Comparison of ENCODE assay signal across 20 cellular contexts in the genomic region with DNA sequence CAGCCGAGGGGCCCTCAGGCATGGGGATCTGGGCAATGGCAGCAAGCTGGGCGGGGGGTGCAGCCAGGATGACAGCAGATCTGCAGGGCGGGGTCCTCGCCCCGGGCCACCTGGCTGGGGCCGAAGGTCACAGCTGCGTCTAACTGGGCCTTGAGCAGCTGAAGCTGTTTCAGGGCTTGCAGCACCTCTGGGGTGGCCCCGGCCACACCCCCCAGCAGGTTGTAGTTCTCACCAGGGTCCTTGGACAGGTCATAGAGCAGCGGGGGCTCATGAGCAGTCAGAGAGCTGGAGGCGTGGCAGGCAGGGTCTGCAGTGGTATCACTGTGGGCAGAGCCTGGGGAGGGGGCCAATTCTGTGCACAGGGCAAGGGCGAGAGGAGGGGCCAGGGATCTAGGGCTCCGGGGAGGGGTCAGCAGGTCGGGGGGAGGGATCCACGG. TPM values are rescaled to one million over a fixed set of nuclear protein-coding genes. Genes with fewer than 3 reads are reported as not detected.
A peak's percentile ranks its signal among the peaks of the same experiment; 100 is the strongest.
DNase-seq lines count a peak whose midpoint lies in the region; ATAC-seq and TF ChIP-seq lines count a peak whose summit lies in the region.
"Had no signal": no experiment of that assay in that cellular context is flagged by ENCODE, and none has a peak within 500 bp of the region (broad histone marks: within the 10 kb centered on the region; RNA-seq: fewer than 3 reads in every experiment).

No MANE protein-coding gene starts in this region.

- peaks cover 0 to 11% of the 10 kb centered on the region in 2 experiments; a peak in 1 of 3 replicates for H3K36me3 ChIP-seq in HEK293 (ENCODE audit: control insufficient read depth in 2 of 2, insufficient read depth in 1 of 2, low read length in 2 of 2)
- H3K36me3 ChIP-seq in colonic mucosa: no peaks in the 10 kb centered on the region
- peaks cover 2% of the 10 kb centered on the region; the same call in 1 of the 2 replicates for H3K36me3 ChIP-seq in WERI-Rb-1

- H3K4me1 ChIP-seq in HEK293 (ENCODE audit: control insufficient read depth, insufficient read depth, low read length): peaks cover 7% of the 10 kb centered on the region
- peaks cover 8% of the 10 kb centered on the region for H3K4me1 ChIP-seq in colonic mucosa

- H3K4me3 ChIP-seq in HEK293 (ENCODE audit: low read depth, low read length) (no peak overlapping the region), colonic mucosa (no peak overlapping the region), WERI-Rb-1 (ENCODE audit: low read depth, low read length) (no peak overlapping the region)
- H3K4me3 ChIP-seq: GM12878 had no signal

- TF ChIP-seq CTCF in HEK293 (tag by site-specific recombination; IDR thresholded peaks at IDR 0.05) (no peak), colonic mucosa (IDR thresholded peaks at IDR 0.05) (no peak), WERI-Rb-1 (IDR thresholded peaks at IDR 0.05; ENCODE audit: low read depth, low read length) (no peak)

- no peaks in the 10 kb centered on the region for H3K9me3 Mint-ChIP-seq in central memory CD8-positive, alpha-beta T cell
- H3K9me3 Mint-ChIP-seq in stimulated activated effector memory CD8-positive, alpha-beta T cell treated with anti-CD3 and anti-CD28 coated beads, Interleukin-12 subunit alpha, Interleukin-12 subunit beta, amount 100 ng/mL, for 72 hours: no peaks in the 10 kb centered on the region

- POLR2A ChIA-PET in HEK293 (lab: Yijun Ruan, JAX): no interaction called here

- peak; percentile 60 for DNase-seq in activated effector memory CD4-positive, alpha-beta T cell treated with anti-CD3 and anti-CD28 coated beads, Interleukin-2, amount 50 U/mL, for 16 hours
- no peak for DNase-seq in activated effector memory CD4-positive, alpha-beta T cell treated with Interleukin-2 at 50 U/mL for 16 hours
- DNase-seq in central memory CD8-positive, alpha-beta T cell (ENCODE audit: low spot score in 2 of 2): peak in 1 of 2 donors; percentile 9
- no peak for DNase-seq in stimulated activated effector memory CD8-positive, alpha-beta T cell treated with anti-CD3 and anti-CD28 coated beads, Interleukin-12 subunit alpha, Interleukin-12 subunit beta, amount 100 ng/mL, for 72 hours (ENCODE audit: low spot score in 2 of 2)
- DNase-seq in AG08396 (ENCODE audit: low spot score) (no peak), colonic mucosa (no peak), WERI-Rb-1 (no peak)
- DNase-seq: AML-193; CD4-positive, alpha-beta memory T cell; DMS79; KBM-7; NCI-H1092; NCI-H1694; NCI-H2107; NCI-H345; NCI-H526 treated with DMSO at 0.1 percent for 48 hours; PC-3 had no signal

- peaks cover 49% of the 10 kb centered on the region for H3K4me1 Mint-ChIP-seq in central memory CD8-positive, alpha-beta T cell
- peaks cover 45% of the 10 kb centered on the region for H3K4me1 Mint-ChIP-seq in stimulated activated effector memory CD8-positive, alpha-beta T cell treated with anti-CD3 and anti-CD28 coated beads, Interleukin-12 subunit alpha, Interleukin-12 subunit beta, amount 100 ng/mL, for 72 hours

- no peak for ATAC-seq in central memory CD8-positive, alpha-beta T cell (replicated peaks; ENCODE audit: extremely low read depth, poor library complexity, severe bottlenecking)
- ATAC-seq in stimulated activated effector memory CD8-positive, alpha-beta T cell treated with anti-CD3 and anti-CD28 coated beads, Interleukin-12 subunit alpha, Interleukin-12 subunit beta, amount 100 ng/mL, for 72 hours: no peak
- ATAC-seq: GM12878, PC-3 had no signal

- no peak overlapping the region for H3K9ac ChIP-seq in colonic mucosa (ENCODE audit: low read depth in 2 of 2, low read length in 2 of 2)

- CTCF ChIA-PET in HEK293 (lab: Yijun Ruan, JAX): no interaction called here

- no peaks in the 10 kb centered on the region for H3K27me3 ChIP-seq in colonic mucosa
- no peaks in the 10 kb centered on the region for H3K27me3 ChIP-seq in WERI-Rb-1 (ENCODE audit: insufficient read depth, low read depth, severe bottlenecking)

- H3K27ac ChIP-seq in HEK293 (ENCODE audit: extremely low read depth, low read depth, low read length) (no peak overlapping the region), colonic mucosa (no peak overlapping the region), WERI-Rb-1 (no peak overlapping the region)
- H3K27ac ChIP-seq: HL-60 had no signal

- peaks cover 16% of the 10 kb centered on the region for H3K36me3 Mint-ChIP-seq in central memory CD8-positive, alpha-beta T cell (ENCODE audit: insufficient read depth)
- peaks cover 25% of the 10 kb centered on the region for H3K36me3 Mint-ChIP-seq in stimulated activated effector memory CD8-positive, alpha-beta T cell treated with anti-CD3 and anti-CD28 coated beads, Interleukin-12 subunit alpha, Interleukin-12 subunit beta, amount 100 ng/mL, for 72 hours

- H3K4me3 Mint-ChIP-seq in central memory CD8-positive, alpha-beta T cell: peak overlapping the region; percentile 19
- H3K4me3 Mint-ChIP-seq in stimulated activated effector memory CD8-positive, alpha-beta T cell treated with anti-CD3 and anti-CD28 coated beads, Interleukin-12 subunit alpha, Interleukin-12 subunit beta, amount 100 ng/mL, for 72 hours: no peak overlapping the region

- no peaks in the 10 kb centered on the region for H3K27me3 Mint-ChIP-seq in central memory CD8-positive, alpha-beta T cell
- H3K27me3 Mint-ChIP-seq: CD4-positive, alpha-beta memory T cell had no signal

- H3K9me3 ChIP-seq in HEK293 (ENCODE audit: control insufficient read depth, insufficient read depth, low read depth, low read length) (no peaks in the 10 kb centered on the region), colonic mucosa (no peaks in the 10 kb centered on the region), WERI-Rb-1 (ENCODE audit: severe bottlenecking) (no peaks in the 10 kb centered on the region)

- H3K27ac Mint-ChIP-seq in central memory CD8-positive, alpha-beta T cell (ENCODE audit: low read depth): no peak overlapping the region
- peak overlapping the region; percentile 37 for H3K27ac Mint-ChIP-seq in stimulated activated effector memory CD8-positive, alpha-beta T cell treated with anti-CD3 and anti-CD28 coated beads, Interleukin-12 subunit alpha, Interleukin-12 subunit beta, amount 100 ng/mL, for 72 hours

- intact Hi-C loops in colonic mucosa (cut with DNase I): no loop called here

TF ChIP-seq in HEK293, 187 proteins besides CTCF, POLR2A, EP300 and RAD21 (continues in another document):
- TF ChIP-seq GLIS2 (tag by site-specific recombination; IDR thresholded peaks at IDR 0.05) (peak; percentile 22; the same call in 1 of the 2 replicates), ZNF174 (tag by site-specific recombination; IDR thresholded peaks at IDR 0.05) (no peak), ZNF398 (tag by site-specific recombination; IDR thresholded peaks at IDR 0.05) (no peak), ZNF449 (tag by site-specific recombination; IDR thresholded peaks at IDR 0.05) (no peak), KLF1 (tag by site-specific recombination; IDR thresholded peaks at IDR 0.05) (peak; percentile 23; the same call in 1 of the 2 replicates)
- TF ChIP-seq, protein P1, sequence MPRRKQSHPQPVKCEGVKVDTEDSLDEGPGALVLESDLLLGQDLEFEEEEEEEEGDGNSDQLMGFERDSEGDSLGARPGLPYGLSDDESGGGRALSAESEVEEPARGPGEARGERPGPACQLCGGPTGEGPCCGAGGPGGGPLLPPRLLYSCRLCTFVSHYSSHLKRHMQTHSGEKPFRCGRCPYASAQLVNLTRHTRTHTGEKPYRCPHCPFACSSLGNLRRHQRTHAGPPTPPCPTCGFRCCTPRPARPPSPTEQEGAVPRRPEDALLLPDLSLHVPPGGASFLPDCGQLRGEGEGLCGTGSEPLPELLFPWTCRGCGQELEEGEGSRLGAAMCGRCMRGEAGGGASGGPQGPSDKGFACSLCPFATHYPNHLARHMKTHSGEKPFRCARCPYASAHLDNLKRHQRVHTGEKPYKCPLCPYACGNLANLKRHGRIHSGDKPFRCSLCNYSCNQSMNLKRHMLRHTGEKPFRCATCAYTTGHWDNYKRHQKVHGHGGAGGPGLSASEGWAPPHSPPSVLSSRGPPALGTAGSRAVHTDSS (tag by site-specific recombination; IDR thresholded peaks at IDR 0.05): no peak

RNA-seq across cellular contexts. Expression of gene ARSA, which starts 2.8 kb away (rescaled TPM):
- total RNA-seq in colonic mucosa: 10 to 100 TPM; 40.6 to 61.0 TPM

RNA-seq across cellular contexts. Expression of gene MAPK8IP2, which starts 24.6 kb away (rescaled TPM):
- 1 to 10 TPM; 1.2 to 1.4 TPM for total RNA-seq in colonic mucosa

RNA-seq across cellular contexts. Expression of gene CHKB, which starts 42.5 kb away (rescaled TPM):
- total RNA-seq in colonic mucosa: 10 to 100 TPM; 52.6 to 89.7 TPM

RNA-seq across cellular contexts. Expression of gene CPT1B, which starts 46.9 kb away (rescaled TPM):
- 10 to 100 TPM; 20.1 to 21.7 TPM for total RNA-seq in colonic mucosa

RNA-seq across cellular contexts. Expression of gene SHANK3, which starts 47.5 kb away (rescaled TPM):
- total RNA-seq in colonic mucosa: 1 to 10 TPM; 3.6 to 4.3 TPM
- total RNA-seq: CD4-positive, alpha-beta memory T cell had no signal
